In genomic region chr9:111992523-111992922, GRCh38 we compare ENCODE assay signal across 8 cellular contexts.
DNase-seq lines count a peak whose midpoint lies in the region; ATAC-seq and TF ChIP-seq lines count a peak whose summit lies in the region.

No MANE protein-coding gene starts in this region.

- no peak for TF ChIP-seq CTCF in MCF 10A (IDR thresholded peaks at IDR 0.05; ENCODE audit: unreplicated experiment)
- TF ChIP-seq CTCF in breast epithelium (IDR thresholded peaks at IDR 0.05) = no peak
- TF ChIP-seq CTCF in psoas muscle (IDR thresholded peaks at IDR 0.05) = no peak
- no peak for TF ChIP-seq CTCF in WERI-Rb-1 (IDR thresholded peaks at IDR 0.05; ENCODE audit: low read depth, low read length)
- TF ChIP-seq CTCF in body of pancreas (IDR thresholded peaks at IDR 0.05) = no peak

- H3K36me3 Mint-ChIP-seq in MCF 10A (ENCODE audit: insufficient read depth, unreplicated experiment) = no peaks in the 10 kb centered on the region
- H3K36me3 Mint-ChIP-seq in activated CD4-positive, alpha-beta memory T cell treated with anti-CD3 and anti-CD28 coated beads for 36 hours = peaks cover 6% of the 10 kb centered on the region

- TF ChIP-seq POLR2A in breast epithelium (IDR thresholded peaks at IDR 0.05) (no peak), body of pancreas (IDR thresholded peaks at IDR 0.05) (no peak)

- peak; percentile 78 for DNase-seq in MCF 10A (ENCODE audit: unreplicated experiment)
- no peak for DNase-seq in breast epithelium (ENCODE audit: low spot score in 2 of 2)
- DNase-seq in activated CD4-positive, alpha-beta memory T cell treated with anti-CD3 and anti-CD28 coated beads for 36 hours = peak; percentile 45
- DNase-seq in psoas muscle = no peak
- no peak for DNase-seq in WERI-Rb-1
- no peak for DNase-seq in NCI-H82 (lab: John Stamatoyannopoulos, UW)
- no peak for DNase-seq in body of pancreas

- H3K4me1 Mint-ChIP-seq in MCF 10A (ENCODE audit: insufficient read depth, unreplicated experiment) = peaks cover 17% of the 10 kb centered on the region
- peaks cover 34% of the 10 kb centered on the region for H3K4me1 Mint-ChIP-seq in activated CD4-positive, alpha-beta memory T cell treated with anti-CD3 and anti-CD28 coated beads for 36 hours (ENCODE audit: low read depth)

- ATAC-seq in HG03045 (IDR thresholded peaks at IDR 0.05; ENCODE audit: unreplicated experiment) (peak; percentile 83), psoas muscle (peak in 3 of 4 donors; percentile 49 to 71 (median 62)), body of pancreas (no peak)

- H3K9me3 Mint-ChIP-seq in MCF 10A (ENCODE audit: unreplicated experiment) = no peaks in the 10 kb centered on the region
- peaks cover 5% of the 10 kb centered on the region for H3K9me3 Mint-ChIP-seq in activated CD4-positive, alpha-beta memory T cell treated with anti-CD3 and anti-CD28 coated beads for 36 hours

- no peaks in the 10 kb centered on the region for H3K27me3 Mint-ChIP-seq in MCF 10A (ENCODE audit: insufficient read depth, unreplicated experiment)
- H3K27me3 Mint-ChIP-seq in activated CD4-positive, alpha-beta memory T cell treated with anti-CD3 and anti-CD28 coated beads for 36 hours = peaks cover 2% of the 10 kb centered on the region

- H3K4me1 ChIP-seq in breast epithelium (no peaks in the 10 kb centered on the region), psoas muscle (no peaks in the 10 kb centered on the region), body of pancreas (peaks cover 11% of the 10 kb centered on the region)

- POLR2A ChIA-PET in MCF 10A (lab: Yijun Ruan, JAX) = interaction anchor here (0.6 to 3.4 kb wide), 9 partner anchors 19 to 96 kb away, joined by 3 to 19 read pairs (median 4); partner anchors contain the start of gene UGCG
- POLR2A ChIA-PET in activated CD4-positive, alpha-beta memory T cell treated with anti-CD3 and anti-CD28 coated beads for 36 hours (lab: Charles Lee) = interaction anchor here (2.7 kb wide), 1 partner anchor 95 kb away, joined by 9 read pairs; the partner anchor contains the start of gene UGCG

- peak overlapping the region; percentile 73 for H3K27ac Mint-ChIP-seq in MCF 10A (ENCODE audit: low read depth, unreplicated experiment)
- peak overlapping the region; percentile 18 for H3K27ac Mint-ChIP-seq in activated CD4-positive, alpha-beta memory T cell treated with anti-CD3 and anti-CD28 coated beads for 36 hours

- WGBS in psoas muscle, 3 donors = 55 to 73% (median 66%) methylated on average over 2 of the region's 2 CpGs
- 62 to 75% methylated on average over 2 of the region's 2 CpGs for WGBS in body of pancreas, 2 donors

- H3K4me3 ChIP-seq in breast epithelium = no peak overlapping the region
- no peak overlapping the region for H3K4me3 ChIP-seq in psoas muscle
- H3K4me3 ChIP-seq in WERI-Rb-1 (ENCODE audit: low read depth, low read length) = no peak overlapping the region
- H3K4me3 ChIP-seq in body of pancreas = no peak overlapping the region

- no TSS peak for BruUV-seq in MCF 10A (replicated peaks; lab: Mats Ljungman, UMichigan)

- H3K4me3 Mint-ChIP-seq in MCF 10A (ENCODE audit: unreplicated experiment) = no peak overlapping the region
- H3K4me3 Mint-ChIP-seq in activated CD4-positive, alpha-beta memory T cell treated with anti-CD3 and anti-CD28 coated beads for 36 hours = no peak overlapping the region

- H3K36me3 ChIP-seq in breast epithelium = no peaks in the 10 kb centered on the region
- H3K36me3 ChIP-seq in psoas muscle (ENCODE audit: insufficient read depth in 1 of 2, low read depth in 1 of 2) = no peaks in the 10 kb centered on the region
- no peaks in the 10 kb centered on the region for H3K36me3 ChIP-seq in WERI-Rb-1
- no peaks in the 10 kb centered on the region for H3K36me3 ChIP-seq in body of pancreas (replicated peaks in 1 of 2; ENCODE audit: insufficient read depth in 1 of 2, low read depth in 2 of 2)

- H3K9me3 ChIP-seq in breast epithelium = no peaks in the 10 kb centered on the region
- H3K9me3 ChIP-seq in psoas muscle = no peaks in the 10 kb centered on the region
- peaks cover 2% of the 10 kb centered on the region for H3K9me3 ChIP-seq in WERI-Rb-1 (ENCODE audit: severe bottlenecking)
- H3K9me3 ChIP-seq in body of pancreas = no peaks in the 10 kb centered on the region

- intact Hi-C loops in MCF 10A (cut with micrococcal nuclease) = no loop called here
- intact Hi-C loops in breast epithelium (cut with DNase I; ENCODE audit: low total_unique reads) = no loop called here
- intact Hi-C loops in activated CD4-positive, alpha-beta memory T cell treated with anti-CD3 and anti-CD28 coated beads for 36 hours (cut with micrococcal nuclease) = loop anchor here (1.0 to 2.0 kb wide), 5 partner anchors 45 to 188 kb away; no protein-coding TSS in a partner anchor
- intact Hi-C loops in psoas muscle (cut with DNase I) = no loop called here
- intact Hi-C loops in body of pancreas (cut with DNase I) = no loop called here

- H3K27me3 ChIP-seq in breast epithelium = no peaks in the 10 kb centered on the region
- H3K27me3 ChIP-seq in psoas muscle (ENCODE audit: insufficient read depth in 3 of 3, low read length in 2 of 3) = no peaks in the 10 kb centered on the region
- no peaks in the 10 kb centered on the region for H3K27me3 ChIP-seq in WERI-Rb-1 (ENCODE audit: insufficient read depth, low read depth, severe bottlenecking)
- H3K27me3 ChIP-seq in body of pancreas = no peaks in the 10 kb centered on the region

- CTCF ChIA-PET in MCF 10A (lab: Yijun Ruan, JAX) = interaction anchor here (0.5 to 0.7 kb wide), 2 partner anchors 16 to 100 kb away, joined by 3 to 4 read pairs; no protein-coding TSS in a partner anchor
- CTCF ChIA-PET in activated CD4-positive, alpha-beta memory T cell treated with anti-CD3 and anti-CD28 coated beads for 36 hours (lab: Charles Lee) = interaction anchor here (0.9 to 1.7 kb wide), 3 partner anchors 82 to 187 kb away, joined by 3 to 10 read pairs (median 4); no protein-coding TSS in a partner anchor

- H3K27ac ChIP-seq in breast epithelium (no peak overlapping the region), psoas muscle (no peak overlapping the region), WERI-Rb-1 (no peak overlapping the region), body of pancreas (no peak overlapping the region)

Comparison
In these comparisons a context has a peak if more than half of its experiments do, and no peak if none do; other contexts are left out.
1. DNase-seq: peak in MCF 10A (single experiment) and activated CD4-positive, alpha-beta memory T cell treated with anti-CD3 and anti-CD28 coated beads for 36 hours (single experiment); none in breast epithelium (0 of 2), psoas muscle (0 of 2), WERI-Rb-1 (single experiment), NCI-H82 (single experiment) and body of pancreas (0 of 4).